20 cellular contexts compared by ENCODE assay signal in genomic region chr19:15488489-15489226, GRCh38. TPM values are rescaled to one million over a fixed set of nuclear protein-coding genes. Genes with fewer than 3 reads are reported as not detected.
"Had no signal": no experiment of that assay in that cellular context is flagged by ENCODE, and none has a peak within 500 bp of the region (broad histone marks: within the 10 kb centered on the region; RNA-seq: fewer than 3 reads in every experiment).

No MANE protein-coding gene starts in this region.

- H3K36me3 ChIP-seq: esophagus squamous epithelium, prostate gland, sigmoid colon, thoracic aorta, upper lobe of right lung had no signal

- H3K27ac ChIP-seq: esophagus squamous epithelium, prostate gland, sigmoid colon, thoracic aorta, upper lobe of right lung had no signal

- H3K27me3 ChIP-seq: esophagus squamous epithelium, sigmoid colon, upper lobe of right lung had no signal

- H3K9me3 ChIP-seq: esophagus squamous epithelium, prostate gland, sigmoid colon, thoracic aorta had no signal

- DNase-seq: activated CD4-positive, alpha-beta T cell treated with anti-CD3 and anti-CD28 coated beads, Interleukin-2, amount 50 U/mL, for 48 hours; activated effector memory CD4-positive, alpha-beta T cell treated with Interleukin-2 at 50 U/mL for 16 hours; activated T-cell treated with anti-CD3 and anti-CD28 coated beads, Interleukin-2, amount 50 U/mL, for 4 hours; amniotic stem cell; caudate nucleus; effector CD8-positive, alpha-beta T cell; esophagus squamous epithelium; foreskin melanocyte; head of caudate nucleus; midbrain; sigmoid colon; stimulated activated CD4-positive, alpha-beta T cell treated with anti-CD3 and anti-CD28 coated beads, Interleukin-1b, Interleukin-23, amount 100 ng/mL, for 48 hours; upper lobe of right lung had no signal

- ATAC-seq: activated T-cell treated with anti-CD3 and anti-CD28 coated beads, Interleukin-2, amount 50 U/mL, for 4 hours; upper lobe of right lung had no signal

- H3K4me1 ChIP-seq: esophagus squamous epithelium, prostate gland, sigmoid colon, upper lobe of right lung had no signal

- FAIRE-seq: endothelial cell of umbilical vein had no signal

- H3K4me3 ChIP-seq: esophagus squamous epithelium, prostate gland, sigmoid colon, thoracic aorta, upper lobe of right lung had no signal

RNA-seq across cellular contexts. Expression of gene PGLYRP2, which starts 9.4 kb away (rescaled TPM):
- total RNA-seq: esophagus squamous epithelium, lung microvascular endothelial cell, myocyte, osteoblast, sigmoid colon, thoracic aorta, upper lobe of right lung had no signal
- polyA plus RNA-seq: neural cell had no signal

RNA-seq across cellular contexts. Expression of gene CYP4F22, which starts 19.7 kb away (rescaled TPM):
- total RNA-seq: endothelial cell of umbilical vein, lung microvascular endothelial cell, myocyte, osteoblast, sigmoid colon, thoracic aorta, upper lobe of right lung had no signal
- polyA plus RNA-seq: endothelial cell of umbilical vein, neural cell had no signal

RNA-seq across cellular contexts. Expression of gene RASAL3, which starts 24.3 kb away (rescaled TPM):
- total RNA-seq: myocyte had no signal
